Comparison of ENCODE assay signal across 8 cellular contexts in the genomic region with DNA sequence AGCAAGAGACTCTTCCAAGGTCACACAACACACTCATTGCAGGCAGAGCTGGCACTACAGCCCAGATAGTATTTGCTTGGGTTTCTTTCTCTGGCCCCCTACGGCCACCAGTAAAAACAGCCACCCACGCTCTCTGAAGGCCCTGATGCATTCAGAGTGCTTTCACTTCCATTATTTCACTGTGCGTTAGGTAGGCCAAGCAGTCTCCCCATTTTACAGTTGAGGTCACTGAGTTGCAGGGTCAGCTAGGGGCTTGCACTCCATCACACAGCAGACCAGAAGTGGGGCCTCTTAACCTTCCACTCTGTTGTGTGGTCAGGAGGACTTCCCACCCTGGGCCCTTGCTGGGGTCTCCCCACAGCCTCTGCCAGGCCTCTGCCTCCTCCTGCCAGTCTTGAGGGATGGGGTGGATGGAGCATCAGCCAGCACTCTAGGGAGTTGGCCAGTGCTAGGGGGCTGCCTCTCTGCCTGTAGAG. TPM values are rescaled to one million over a fixed set of nuclear protein-coding genes. Genes with fewer than 3 reads are reported as not detected.
DNase-seq lines count a peak whose midpoint lies in the region; ATAC-seq, FAIRE-seq and TF ChIP-seq lines count a peak whose summit lies in the region.

No MANE protein-coding gene starts in this region.

- H3K56ac ChIP-seq in H1 (replicated peaks; ENCODE audit: insufficient read length, low read depth, low read length) = no peak overlapping the region

- no peaks in the 10 kb centered on the region for H3K9me3 Mint-ChIP-seq in nephron progenitor cell

- CTCF ChIA-PET in H1 (lab: Charles Lee; ENCODE audit: partially characterized antibody) = interaction anchor here (1.2 to 24.7 kb wide), 5 partner anchors 10 to 34 kb away, joined by 3 to 441 read pairs (median 6); a partner anchor contains a TSS

- peaks cover 0 to 3% (median 1%) of the 10 kb centered on the region in 4 experiments; a peak in 2 of 7 replicates for H3K4me1 ChIP-seq in H1 (replicated peaks in 1 of 4; ENCODE audit: control insufficient read depth in 3 of 4, insufficient read depth in 4 of 4, low read length in 3 of 4)

- H2AK5ac ChIP-seq in H1 (ENCODE audit: low read depth, low read length) = no peak overlapping the region

- H2BK120ac ChIP-seq in H1 (replicated peaks; ENCODE audit: low read depth, low read length) = no peak overlapping the region

- H2BK12ac ChIP-seq in H1 (ENCODE audit: low read depth, low read length) = no peak overlapping the region

- H3K4me1 Mint-ChIP-seq in nephron progenitor cell = peaks cover 18% of the 10 kb centered on the region

- H2AFZ ChIP-seq in H1 (ENCODE audit: low read length) = no peak overlapping the region

- no peak overlapping the region for H4K91ac ChIP-seq in H1 (replicated peaks; ENCODE audit: insufficient read length, low read length)

- H3K27me3 ChIP-seq in H1 (replicated peaks in 1 of 4; ENCODE audit: control insufficient read depth in 3 of 4, extremely low read depth in 1 of 4, insufficient read depth in 3 of 4, low read length in 3 of 4) = peaks cover 28 to 58% (median 50%) of the 10 kb centered on the region in 4 experiments

- H3K23ac ChIP-seq in H1 (ENCODE audit: insufficient read length) = no peak overlapping the region

- H3K14ac ChIP-seq in H1 (ENCODE audit: insufficient read length) = no peak overlapping the region

- H2BK15ac ChIP-seq in H1 (ENCODE audit: low read length) = peak overlapping the region; percentile 31; the same call in 1 of the 2 replicates

- peaks cover 0 to 4% (median 0%) of the 10 kb centered on the region in 4 experiments; a peak in 1 of 8 replicates for H3K36me3 ChIP-seq in H1 (ENCODE audit: control insufficient read depth in 2 of 4, insufficient read depth in 4 of 4, low read length in 3 of 4)

- DNase-seq in GM19239 (ENCODE audit: insufficient read length, low spot score) (peak; percentile 65), H1 (ENCODE audit: low read depth in 1 of 2, low spot score in 2 of 2) (no peak), nephron progenitor cell (no peak), EL (no peak), NCI-H510A treated with DMSO at 0.1 percent for 48 hours (lab: John Stamatoyannopoulos, UW) (no peak), GF-D8 (lab: John Stamatoyannopoulos, UW) (no peak)

- H3K4me3 ChIP-seq in GM08714 (ENCODE audit: low read length) (peak overlapping the region; percentile 58; the same call in 1 of the 2 replicates), H1 (ENCODE audit: extremely low read depth in 1 of 4, insufficient read depth in 2 of 4, low read depth in 3 of 4, low read length in 4 of 4) (no peak overlapping the region)

- no peak overlapping the region for H2BK20ac ChIP-seq in H1 (ENCODE audit: low read length)

- no peak overlapping the region for H3K4me3 Mint-ChIP-seq in nephron progenitor cell

- H3K9ac ChIP-seq in H1 (replicated peaks in 1 of 4; ENCODE audit: extremely low read depth in 1 of 4, low read depth in 3 of 4, low read length in 3 of 4) = no peak overlapping the region

- FAIRE-seq in GM19239 (lab: Jason Lieb, UNC) = peak; percentile 96
- FAIRE-seq in H1 (lab: Jason Lieb, UNC) = no peak

- no peak overlapping the region for H2BK5ac ChIP-seq in H1 (ENCODE audit: low read depth, low read length)

- H3K9me3 ChIP-seq in H1 (ENCODE audit: insufficient read depth in 2 of 2, low read depth in 1 of 2, low read length in 1 of 2) = no peaks in the 10 kb centered on the region

- no peak for TF ChIP-seq CTCF in H1 (IDR thresholded peaks at IDR 0.05; ENCODE audit: control extremely low read depth in 1 of 3, insufficient read depth in 1 of 3, low read depth in 1 of 3, low read length in 3 of 3)
- TF ChIP-seq CTCF in nephron progenitor cell (IDR thresholded peaks at IDR 0.05) = no peak

- no peaks in the 10 kb centered on the region for H3K79me1 ChIP-seq in H1 (ENCODE audit: low read depth, low read length)

- no peak overlapping the region for H3K4me2 ChIP-seq in H1 (ENCODE audit: insufficient read depth in 1 of 2, low read depth in 2 of 2, low read length in 2 of 2)

- H3K18ac ChIP-seq in H1 (ENCODE audit: extremely low read depth, low read length) = no peak overlapping the region

- no peak for TF ChIP-seq EP300 in H1 (IDR thresholded peaks at IDR 0.05; ENCODE audit: borderline replicate concordance in 1 of 2, low read depth in 2 of 2, low read length in 2 of 2)

- no peak overlapping the region for H3K4ac ChIP-seq in H1 (replicated peaks; ENCODE audit: insufficient read length, low read depth, low read length)

- POLR2A ChIA-PET in H1 (lab: Charles Lee; ENCODE audit: partially characterized antibody) = interaction anchor here (0.9 kb wide), 1 partner anchor 53 kb away, joined by 6 read pairs; no protein-coding TSS in a partner anchor

- H4K8ac ChIP-seq in H1 (ENCODE audit: extremely low read depth, insufficient read depth, low read length) = no peak overlapping the region

- TF ChIP-seq POLR2A in H1 (IDR thresholded peaks at IDR 0.05; ENCODE audit: control extremely low read depth in 1 of 2, low read depth in 2 of 2, low read length in 2 of 2) = no peak

- H4K5ac ChIP-seq in H1 (ENCODE audit: insufficient read length, low read depth, low read length) = no peak overlapping the region

- no peak for TF ChIP-seq RAD21 in H1 (IDR thresholded peaks at IDR 0.05 in 1 of 2, conservative IDR thresholded peaks at IDR 0.05 in 1 of 2; ENCODE audit: low read depth in 2 of 2, low read length in 2 of 2)

- H3K79me2 ChIP-seq in H1 (ENCODE audit: control insufficient read depth in 1 of 2, insufficient read depth in 2 of 2, low read length in 2 of 2) = no peaks in the 10 kb centered on the region

- peaks cover 9% of the 10 kb centered on the region for H3K23me2 ChIP-seq in H1 (ENCODE audit: low read depth, low read length)

- peaks cover 88% of the 10 kb centered on the region for H3K27me3 Mint-ChIP-seq in nephron progenitor cell (ENCODE audit: low read depth, poor library complexity)

- no peak overlapping the region for H3K27ac ChIP-seq in H1 (ENCODE audit: low read depth, low read length)

- WGBS in H1 (ENCODE audit: extremely low coverage in 1 of 2, insufficient coverage in 1 of 2, insufficient read length in 1 of 2, insufficient replicate concordance in 2 of 2, low coverage in 1 of 2, low lambda C conversion rate in 2 of 2, missing lambda C conversion rate in 1 of 2), 2 experiments = 83% methylated on average over 3 of the region's 3 CpGs; no CpG with 5 or more reads in 1 of the 2 experiments

- peaks cover 0 to 2% of the 10 kb centered on the region in 2 experiments for H4K20me1 ChIP-seq in H1 (replicated peaks in 1 of 2; ENCODE audit: control insufficient read depth in 1 of 2, insufficient read depth in 2 of 2, low read length in 2 of 2)

- ATAC-seq in HG03442 (IDR thresholded peaks at IDR 0.05; ENCODE audit: unreplicated experiment) = peak; percentile 36

- H3K27ac Mint-ChIP-seq in nephron progenitor cell = no peak overlapping the region

- H3K36me3 Mint-ChIP-seq in nephron progenitor cell (ENCODE audit: low read depth) = no peaks in the 10 kb centered on the region

TF ChIP-seq in H1, 55 proteins besides CTCF, POLR2A, EP300 and RAD21 (continues in another document):
- TF ChIP-seq, protein P1, sequence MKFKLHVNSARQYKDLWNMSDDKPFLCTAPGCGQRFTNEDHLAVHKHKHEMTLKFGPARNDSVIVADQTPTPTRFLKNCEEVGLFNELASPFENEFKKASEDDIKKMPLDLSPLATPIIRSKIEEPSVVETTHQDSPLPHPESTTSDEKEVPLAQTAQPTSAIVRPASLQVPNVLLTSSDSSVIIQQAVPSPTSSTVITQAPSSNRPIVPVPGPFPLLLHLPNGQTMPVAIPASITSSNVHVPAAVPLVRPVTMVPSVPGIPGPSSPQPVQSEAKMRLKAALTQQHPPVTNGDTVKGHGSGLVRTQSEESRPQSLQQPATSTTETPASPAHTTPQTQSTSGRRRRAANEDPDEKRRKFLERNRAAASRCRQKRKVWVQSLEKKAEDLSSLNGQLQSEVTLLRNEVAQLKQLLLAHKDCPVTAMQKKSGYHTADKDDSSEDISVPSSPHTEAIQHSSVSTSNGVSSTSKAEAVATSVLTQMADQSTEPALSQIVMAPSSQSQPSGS (IDR thresholded peaks at IDR 0.05; ENCODE audit: low read length) = no peak
- TF ChIP-seq TEAD4 (IDR thresholded peaks at IDR 0.05; ENCODE audit: low read depth, low read length) (no peak), CREB1 (IDR thresholded peaks at IDR 0.05) (no peak), CHD2 (IDR thresholded peaks at IDR 0.05; ENCODE audit: low read length) (no peak), JUN (IDR thresholded peaks at IDR 0.05; ENCODE audit: low read depth, low read length) (no peak), FOSL1 (IDR thresholded peaks at IDR 0.05; ENCODE audit: insufficient read depth, low read depth, low read length) (no peak), RFX5 (IDR thresholded peaks at IDR 0.05; ENCODE audit: borderline replicate concordance, low read depth, low read length) (no peak)
- TF ChIP-seq, protein P2, sequence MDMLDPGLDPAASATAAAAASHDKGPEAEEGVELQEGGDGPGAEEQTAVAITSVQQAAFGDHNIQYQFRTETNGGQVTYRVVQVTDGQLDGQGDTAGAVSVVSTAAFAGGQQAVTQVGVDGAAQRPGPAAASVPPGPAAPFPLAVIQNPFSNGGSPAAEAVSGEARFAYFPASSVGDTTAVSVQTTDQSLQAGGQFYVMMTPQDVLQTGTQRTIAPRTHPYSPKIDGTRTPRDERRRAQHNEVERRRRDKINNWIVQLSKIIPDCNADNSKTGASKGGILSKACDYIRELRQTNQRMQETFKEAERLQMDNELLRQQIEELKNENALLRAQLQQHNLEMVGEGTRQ (IDR thresholded peaks at IDR 0.05; ENCODE audit: low read length) = no peak

RNA-seq across cellular contexts. Expression of a gene that starts 2.5 kb away (rescaled TPM):
- not detected in 2 replicates for total RNA-seq in H1 (2021; fragmentation: NEBNext Ultra II Directional; extraction: Animal tissue kit (Norgen Biotek cat#: 25700))
- 0.05 TPM in 1 of 2 replicates, not detected in the other for polyA plus RNA-seq in H1 (2011; rRNA removed)
- polyA plus RNA-seq in H1 (2011; cell fraction: cytosol; rRNA removed) = 0.04 TPM
- polyA plus RNA-seq in H1 (2011; cell fraction: nucleus; rRNA removed) = not detected
- not detected in 4 replicates for polyA plus RNA-seq in H1 (2012, experiment 1 of 2)
- not detected for polyA plus RNA-seq in H1 (2012, experiment 2 of 2)
- polyA plus RNA-seq in H1 (2013, experiment 1 of 2) = 0.02 TPM
- 0.02 TPM for polyA plus RNA-seq in H1 (2013, experiment 2 of 2)
- 0.05 TPM in 1 of 2 replicates, not detected in the other for polyA minus RNA-seq in H1 (2011; rRNA and poly(A)+ RNA removed)
- polyA minus RNA-seq in H1 (2011; cell fraction: cytosol; rRNA and poly(A)+ RNA removed) = not detected
- polyA minus RNA-seq in H1 (2011; cell fraction: nucleus; rRNA and poly(A)+ RNA removed) = not detected

RNA-seq across cellular contexts. Expression of a gene that starts 41.6 kb away (rescaled TPM):
- total RNA-seq in H1 (2021; fragmentation: NEBNext Ultra II Directional; extraction: Animal tissue kit (Norgen Biotek cat#: 25700)) = 15.1 and 16.7 TPM in 2 replicates
- polyA plus RNA-seq in H1 (2011; rRNA removed) = 6.3 and 9.3 TPM in 2 replicates
- polyA plus RNA-seq in H1 (2011; cell fraction: cytosol; rRNA removed) = 8.4 TPM
- 20.6 TPM for polyA plus RNA-seq in H1 (2011; cell fraction: nucleus; rRNA removed)
- polyA plus RNA-seq in H1 (2012, experiment 1 of 2) = 17.1 to 26.1 TPM (median 23.5 TPM) in 4 replicates
- polyA plus RNA-seq in H1 (2012, experiment 2 of 2) = 21.5 TPM
- 6.6 TPM for polyA plus RNA-seq in H1 (2013, experiment 1 of 2)
- polyA plus RNA-seq in H1 (2013, experiment 2 of 2) = 7.1 TPM
- polyA minus RNA-seq in H1 (2011; rRNA and poly(A)+ RNA removed) = 5.1 and 6.0 TPM in 2 replicates
- 11.2 TPM for polyA minus RNA-seq in H1 (2011; cell fraction: cytosol; rRNA and poly(A)+ RNA removed)
- 7.2 TPM for polyA minus RNA-seq in H1 (2011; cell fraction: nucleus; rRNA and poly(A)+ RNA removed)
